ENCODE assay signal across 8 cellular contexts in the genomic region with DNA sequence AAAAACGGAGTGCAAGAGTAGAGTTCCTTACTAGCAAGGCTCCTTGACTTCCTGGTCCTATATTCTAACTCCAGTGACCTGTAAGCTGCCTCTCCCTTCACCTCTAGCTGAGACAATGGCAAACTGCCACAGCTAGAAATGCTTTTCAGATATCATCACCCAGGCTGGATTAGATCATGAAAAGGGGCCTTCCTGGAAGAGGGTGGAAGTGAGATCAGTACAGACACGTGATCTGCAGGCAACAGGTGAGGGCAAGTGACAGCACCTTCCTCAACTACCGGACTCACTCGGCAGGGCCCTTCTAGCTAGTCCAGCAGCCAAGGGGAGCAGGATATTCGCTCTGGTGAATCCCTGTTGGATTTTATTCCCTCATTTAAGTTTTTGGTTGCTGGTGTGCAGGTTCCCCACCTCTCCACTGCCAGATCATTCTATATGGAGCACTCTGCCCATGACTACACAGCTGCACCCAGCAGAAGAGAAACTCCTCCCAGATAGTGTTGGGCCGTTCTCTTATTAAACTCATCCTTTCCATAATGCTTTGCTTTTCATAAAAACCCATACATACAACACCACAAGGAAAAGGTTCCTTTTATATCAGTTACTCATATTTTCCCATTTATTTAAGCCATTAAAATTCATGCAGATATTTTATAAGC. TPM values are rescaled to one million over a fixed set of nuclear protein-coding genes. Genes with fewer than 3 reads are reported as not detected.
DNase-seq lines count a peak whose midpoint lies in the region; ATAC-seq and TF ChIP-seq lines count a peak whose summit lies in the region.

No MANE protein-coding gene starts in this region.

- no peak for ATAC-seq in HG02642 (IDR thresholded peaks at IDR 0.05; ENCODE audit: poor library complexity, unreplicated experiment)

- peak overlapping the region; percentile 44 to 95 (median 47) for H3K27ac ChIP-seq in thyroid gland

- no peak overlapping the region for H3K4me3 ChIP-seq in thyroid gland (replicated peaks in 1 of 3)

- no peaks in the 10 kb centered on the region for H3K27me3 ChIP-seq in thyroid gland

- DNase-seq in T-helper 1 cell (no peak), kidney glomerular epithelial cell (lab: John Stamatoyannopoulos, UW) (peak; percentile 95), thyroid gland (peak; percentile 37 to 59), epidermal melanocyte (ENCODE audit: insufficient read length, low spot score) (no peak), NCI-H146 (lab: John Stamatoyannopoulos, UW) (no peak)
- DNase-seq in activated T-helper 1 cell treated with anti-CD3 and anti-CD28 coated beads, Interleukin-12 subunit alpha, Interleukin-12 subunit beta, Interleukin-2, Interleukin-4 antibody, amounts not matched to agents 30 ng/mL and 10 ng/mL and 1 ng/mL, durations not matched to agents 14 hours and 24 hours and 36 hours (ENCODE audit: low spot score) = no peak

- intact Hi-C loops in activated T-helper 1 cell treated with anti-CD3 and anti-CD28 coated beads, Interleukin-12 subunit alpha, Interleukin-12 subunit beta, Interleukin-2, Interleukin-4 antibody, amounts not matched to agents 30 ng/mL and 10 ng/mL and 1 ng/mL, durations not matched to agents 14 hours and 24 hours and 36 hours (cut with micrococcal nuclease) = no loop called here
- intact Hi-C loops in thyroid gland (cut with DNase I) = no loop called here

- 55 to 59% methylated on average over 6 of the region's 6 CpGs for WGBS in thyroid gland, 2 donors

- H3K36me3 Mint-ChIP-seq in T-helper 1 cell treated with Interleukin-12 subunit alpha and Interleukin-12 subunit beta and Interleukin-4 antibody, amounts not matched to agents 30 μg/mL and 1 μg/mL, for 36 hours (ENCODE audit: low read depth) = peaks cover 9% of the 10 kb centered on the region
- peaks cover 11% of the 10 kb centered on the region for H3K36me3 Mint-ChIP-seq in activated T-helper 1 cell treated with anti-CD3 and anti-CD28 coated beads, Interleukin-12 subunit alpha, Interleukin-12 subunit beta, Interleukin-2, Interleukin-4 antibody, amounts not matched to agents 30 ng/mL and 10 ng/mL and 1 ng/mL, durations not matched to agents 14 hours and 24 hours and 36 hours (ENCODE audit: low read depth)

- H3K36me3 ChIP-seq in thyroid gland = no peaks in the 10 kb centered on the region

- no peak for TF ChIP-seq POLR2A in thyroid gland (IDR thresholded peaks at IDR 0.05)

- H3K27me3 Mint-ChIP-seq in T-helper 1 cell treated with Interleukin-12 subunit alpha and Interleukin-12 subunit beta and Interleukin-4 antibody, amounts not matched to agents 30 μg/mL and 1 μg/mL, for 36 hours (ENCODE audit: low read depth) = no peaks in the 10 kb centered on the region
- no peaks in the 10 kb centered on the region for H3K27me3 Mint-ChIP-seq in activated T-helper 1 cell treated with anti-CD3 and anti-CD28 coated beads, Interleukin-12 subunit alpha, Interleukin-12 subunit beta, Interleukin-2, Interleukin-4 antibody, amounts not matched to agents 30 ng/mL and 10 ng/mL and 1 ng/mL, durations not matched to agents 14 hours and 24 hours and 36 hours (ENCODE audit: insufficient read depth)

- peak overlapping the region; percentile 69 for H3K27ac Mint-ChIP-seq in T-helper 1 cell treated with Interleukin-12 subunit alpha and Interleukin-12 subunit beta and Interleukin-4 antibody, amounts not matched to agents 30 μg/mL and 1 μg/mL, for 36 hours
- peak overlapping the region; percentile 7 for H3K27ac Mint-ChIP-seq in activated T-helper 1 cell treated with anti-CD3 and anti-CD28 coated beads, Interleukin-12 subunit alpha, Interleukin-12 subunit beta, Interleukin-2, Interleukin-4 antibody, amounts not matched to agents 30 ng/mL and 10 ng/mL and 1 ng/mL, durations not matched to agents 14 hours and 24 hours and 36 hours

- no peak for TF ChIP-seq CTCF in thyroid gland (IDR thresholded peaks at IDR 0.05)

- H3K4me3 Mint-ChIP-seq in T-helper 1 cell treated with Interleukin-12 subunit alpha and Interleukin-12 subunit beta and Interleukin-4 antibody, amounts not matched to agents 30 μg/mL and 1 μg/mL, for 36 hours = no peak overlapping the region
- no peak overlapping the region for H3K4me3 Mint-ChIP-seq in activated T-helper 1 cell treated with anti-CD3 and anti-CD28 coated beads, Interleukin-12 subunit alpha, Interleukin-12 subunit beta, Interleukin-2, Interleukin-4 antibody, amounts not matched to agents 30 ng/mL and 10 ng/mL and 1 ng/mL, durations not matched to agents 14 hours and 24 hours and 36 hours

- H3K9me3 Mint-ChIP-seq in T-helper 1 cell treated with Interleukin-12 subunit alpha and Interleukin-12 subunit beta and Interleukin-4 antibody, amounts not matched to agents 30 μg/mL and 1 μg/mL, for 36 hours = no peaks in the 10 kb centered on the region
- H3K9me3 Mint-ChIP-seq in activated T-helper 1 cell treated with anti-CD3 and anti-CD28 coated beads, Interleukin-12 subunit alpha, Interleukin-12 subunit beta, Interleukin-2, Interleukin-4 antibody, amounts not matched to agents 30 ng/mL and 10 ng/mL and 1 ng/mL, durations not matched to agents 14 hours and 24 hours and 36 hours = no peaks in the 10 kb centered on the region

- peaks cover 42 to 49% of the 10 kb centered on the region in 2 donors for H3K4me1 ChIP-seq in thyroid gland

- peaks cover 41% of the 10 kb centered on the region for H3K4me1 Mint-ChIP-seq in T-helper 1 cell treated with Interleukin-12 subunit alpha and Interleukin-12 subunit beta and Interleukin-4 antibody, amounts not matched to agents 30 μg/mL and 1 μg/mL, for 36 hours (ENCODE audit: low read depth)
- peaks cover 50% of the 10 kb centered on the region for H3K4me1 Mint-ChIP-seq in activated T-helper 1 cell treated with anti-CD3 and anti-CD28 coated beads, Interleukin-12 subunit alpha, Interleukin-12 subunit beta, Interleukin-2, Interleukin-4 antibody, amounts not matched to agents 30 ng/mL and 10 ng/mL and 1 ng/mL, durations not matched to agents 14 hours and 24 hours and 36 hours (ENCODE audit: low read depth)

- no peaks in the 10 kb centered on the region for H3K9me3 ChIP-seq in thyroid gland

RNA-seq across cellular contexts. Expression of a gene that starts 26.4 kb away (rescaled TPM):
- total RNA-seq in activated T-helper 1 cell treated with anti-CD3 and anti-CD28 coated beads, Interleukin-12 subunit alpha, Interleukin-12 subunit beta, Interleukin-2, Interleukin-4 antibody, amounts not matched to agents 30 ng/mL and 10 ng/mL and 1 ng/mL, durations not matched to agents 14 hours and 24 hours and 36 hours = not detected in 2 replicates
- not detected for total RNA-seq in thyroid gland

RNA-seq across cellular contexts. Expression of a gene that starts 34.1 kb away (rescaled TPM):
- total RNA-seq in activated T-helper 1 cell treated with anti-CD3 and anti-CD28 coated beads, Interleukin-12 subunit alpha, Interleukin-12 subunit beta, Interleukin-2, Interleukin-4 antibody, amounts not matched to agents 30 ng/mL and 10 ng/mL and 1 ng/mL, durations not matched to agents 14 hours and 24 hours and 36 hours = 232 TPM in 2 replicates
- 10 to 100 TPM; 30.3 to 94.2 (median 65.7) TPM for total RNA-seq in thyroid gland

RNA-seq across cellular contexts. Expression of a gene that starts 40.7 kb away (rescaled TPM):
- total RNA-seq in activated T-helper 1 cell treated with anti-CD3 and anti-CD28 coated beads, Interleukin-12 subunit alpha, Interleukin-12 subunit beta, Interleukin-2, Interleukin-4 antibody, amounts not matched to agents 30 ng/mL and 10 ng/mL and 1 ng/mL, durations not matched to agents 14 hours and 24 hours and 36 hours = 25.0 and 27.0 TPM in 2 replicates
- total RNA-seq in thyroid gland = 10 to 100 TPM; 18.3 to 40.3 (median 28.8) TPM

Comparison
In these comparisons a context has a peak if more than half of its experiments do, and no peak if none do; other contexts are left out.
1. DNase-seq: peak in kidney glomerular epithelial cell (single experiment) and thyroid gland (2 of 2); none in T-helper 1 cell (0 of 5), activated T-helper 1 cell treated with anti-CD3 and anti-CD28 coated beads, Interleukin-12 subunit alpha, Interleukin-12 subunit beta, Interleukin-2, Interleukin-4 antibody, amounts not matched to agents 30 ng/mL and 10 ng/mL and 1 ng/mL, durations not matched to agents 14 hours and 24 hours and 36 hours (single experiment), epidermal melanocyte (single experiment) and NCI-H146 (single experiment).